In genomic region chr14:64338616-64339316, GRCh38 we compare ENCODE assay signal across 8 cellular contexts. TPM values are rescaled to one million over a fixed set of nuclear protein-coding genes. Genes with fewer than 3 reads are reported as not detected.
DNase-seq lines count a peak whose midpoint lies in the region; ATAC-seq, FAIRE-seq and TF ChIP-seq lines count a peak whose summit lies in the region.

No MANE protein-coding gene starts in this region.

- H3K27me3 ChIP-seq in BE2C, result no peaks in the 10 kb centered on the region

- peaks cover 18% of the 10 kb centered on the region for H3K4me1 Mint-ChIP-seq in activated CD4-positive, alpha-beta T cell treated with anti-CD3 and anti-CD28 coated beads for 36 hours

- peaks cover 9% of the 10 kb centered on the region for H3K36me3 Mint-ChIP-seq in activated CD4-positive, alpha-beta T cell treated with anti-CD3 and anti-CD28 coated beads for 36 hours (ENCODE audit: low read depth)

- no peaks in the 10 kb centered on the region for H3K27me3 Mint-ChIP-seq in activated CD4-positive, alpha-beta T cell treated with anti-CD3 and anti-CD28 coated beads for 36 hours

- peak; percentile 88 for ATAC-seq in HG03442 (IDR thresholded peaks at IDR 0.05; ENCODE audit: unreplicated experiment)
- ATAC-seq in activated CD4-positive, alpha-beta T cell treated with anti-CD3 and anti-CD28 coated beads for 36 hours, result peak; percentile 88

- 0 out of 2 replicates have a peak, but pooled peaks cover 6% of the 10 kb centered on the region for H3K4me1 ChIP-seq in BE2C

- FAIRE-seq in GM19239 (lab: Jason Lieb, UNC), result peak; percentile 93

- no peaks in the 10 kb centered on the region for H3K36me3 ChIP-seq in BE2C

- DNase-seq in BE2C (peak; percentile 97), GM19239 (ENCODE audit: insufficient read length, low spot score) (peak; percentile 89), NCI-H510A treated with DMSO at 0.1 percent for 48 hours (lab: John Stamatoyannopoulos, UW) (peak; percentile 98), kidney tubule cell (ENCODE audit: low spot score) (peak; percentile 99)
- peak; percentile 92 for DNase-seq in activated CD4-positive, alpha-beta T cell treated with anti-CD3 and anti-CD28 coated beads for 36 hours
- DNase-seq in stimulated activated CD4-positive, alpha-beta T cell treated with anti-CD3 and anti-CD28 coated beads, Interleukin-1b, Interleukin-23, amount 100 ng/mL, for 1 hour (ENCODE audit: low read depth in 2 of 2), result peak; percentile 43 to 76

- CTCF ChIA-PET in activated CD4-positive, alpha-beta T cell treated with anti-CD3 and anti-CD28 coated beads for 36 hours (lab: Charles Lee), result interaction anchor here (0.8 to 2.1 kb wide), 6 partner anchors 35 to 290 kb away, joined by 3 to 6 read pairs (median 3); partner anchors contain the start of gene ZBTB1

- peak overlapping the region; percentile 93 for H3K4me3 Mint-ChIP-seq in activated CD4-positive, alpha-beta T cell treated with anti-CD3 and anti-CD28 coated beads for 36 hours

- H3K27ac ChIP-seq in cingulate gyrus (ENCODE audit: low read depth, low read length), result peak overlapping the region; percentile 67

- H3K9me3 Mint-ChIP-seq in activated CD4-positive, alpha-beta T cell treated with anti-CD3 and anti-CD28 coated beads for 36 hours (ENCODE audit: low read depth), result peaks cover 9% of the 10 kb centered on the region

- intact Hi-C loops in activated CD4-positive, alpha-beta T cell treated with anti-CD3 and anti-CD28 coated beads for 36 hours (cut with DNase I, micrococcal nuclease), result loop anchor here (1.0 to 5.0 kb wide), 9 partner anchors 50 to 698 kb away; partner anchors contain the start of genes MTHFD1 (in 2 of the 2), SYNE2 (in 2 of the 2), CHURC1 (in 1 of the 2) and HSPA2 (in 1 of the 2)

- no peaks in the 10 kb centered on the region for H3K9me3 ChIP-seq in BE2C

- peak overlapping the region; percentile 86 for H3K4me3 ChIP-seq in BE2C (ENCODE audit: low read depth, low read length)

- H3K27ac Mint-ChIP-seq in activated CD4-positive, alpha-beta T cell treated with anti-CD3 and anti-CD28 coated beads for 36 hours, result peak overlapping the region; percentile 87

- POLR2A ChIA-PET in activated CD4-positive, alpha-beta T cell treated with anti-CD3 and anti-CD28 coated beads for 36 hours (lab: Charles Lee), result interaction anchor here (0.6 to 2.4 kb wide), 2 partner anchors 14 to 49 kb away, joined by 3 to 14 read pairs; partner anchors contain the start of gene MTHFD1

- no peak for TF ChIP-seq CTCF in BE2C (IDR thresholded peaks at IDR 0.05; ENCODE audit: low read depth, low read length)

RNA-seq across cellular contexts. Expression of gene ESR2, which starts 44.6 kb away (rescaled TPM):
- 0.49 TPM for polyA plus RNA-seq in BE2C (2012; ENCODE audit: insufficient read depth, insufficient read length, low read depth)
- total RNA-seq in activated CD4-positive, alpha-beta T cell treated with anti-CD3 and anti-CD28 coated beads for 36 hours, result under 1 TPM; 0.26 to 0.32 TPM

RNA-seq across cellular contexts. Expression of gene MTHFD1, which starts 49.4 kb away (rescaled TPM):
- 58.4 TPM for polyA plus RNA-seq in BE2C (2012; ENCODE audit: insufficient read depth, insufficient read length, low read depth)
- 100 to 1,000 TPM; 213 to 222 TPM for total RNA-seq in activated CD4-positive, alpha-beta T cell treated with anti-CD3 and anti-CD28 coated beads for 36 hours

Comparison
In these comparisons a context has a peak if more than half of its experiments do, and no peak if none do; other contexts are left out.
1. Peak in every context shown above with its lines: DNase-seq, ATAC-seq, H3K4me3 ChIP-seq and H3K27ac ChIP-seq.